16 cellular contexts compared by ENCODE assay signal in genomic region chr15:91319715-91320059, GRCh38.
A peak's percentile ranks its signal among the peaks of the same experiment; 100 is the strongest.
DNase-seq lines count a peak whose midpoint lies in the region; ATAC-seq and TF ChIP-seq lines count a peak whose summit lies in the region.
"Had no signal": no experiment of that assay in that cellular context is flagged by ENCODE, and none has a peak within 500 bp of the region (broad histone marks: within the 10 kb centered on the region; RNA-seq: fewer than 3 reads in every experiment).

No MANE protein-coding gene starts in this region.

- POLR2A ChIA-PET in CD4-positive, alpha-beta memory T cell (lab: Charles Lee; ENCODE audit: partially characterized antibody), result no interaction called here
- POLR2A ChIA-PET in T-cell (lab: Charles Lee), result no interaction called here

- H3K9me3 ChIP-seq in CD4-positive, alpha-beta memory T cell (ENCODE audit: control insufficient read depth in 1 of 2, low read length in 2 of 2), result no peaks in the 10 kb centered on the region
- no peaks in the 10 kb centered on the region for H3K9me3 ChIP-seq in right lobe of liver
- H3K9me3 ChIP-seq: A549 had no signal

- H3K4me1 ChIP-seq in CD4-positive, alpha-beta memory T cell (ENCODE audit: insufficient read depth, low read length), result peaks cover 58% of the 10 kb centered on the region
- peaks cover 0 to 6% (median 0%) of the 10 kb centered on the region in 4 donors for H3K4me1 ChIP-seq in right lobe of liver
- H3K4me1 ChIP-seq: A549 had no signal

- intact Hi-C loops in CD4-positive, alpha-beta memory T cell (cut with micrococcal nuclease), result no loop called here
- intact Hi-C loops in right lobe of liver (cut with DNase I), result no loop called here

- no peak for DNase-seq in activated T-cell treated with anti-CD3 and anti-CD28 coated beads, Interleukin-2, amount 50 U/mL, for 24 hours
- no peak for DNase-seq in activated T-cell treated with anti-CD3 and anti-CD28 coated beads, Interleukin-2, amount 50 U/mL, for 48 hours
- DNase-seq in CD4-positive, alpha-beta memory T cell, result no peak
- DNase-seq in T-cell (no peak), right lobe of liver (no peak), AG08395 (ENCODE audit: low spot score) (no peak)
- DNase-seq: NCI-H1092 treated with DMSO at 0.1 percent for 48 hours, NCI-H1694 treated with DMSO at 0.1 percent for 48 hours, NCI-H446 treated with DMSO at 0.1 percent for 48 hours, NCI-H748 treated with DMSO at 0.1 percent for 48 hours, PC-9 had no signal

- WGBS in right lobe of liver (ENCODE audit: insufficient coverage, low coverage, low lambda C conversion rate, missing lambda C conversion rate), result 42% methylated on average over 1 of the region's 1 CpG

- H3K4me3 Mint-ChIP-seq in activated T-cell treated with anti-CD3 and anti-CD28 coated beads, Interleukin-2, amount 50 U/mL, for 24 hours, result no peak overlapping the region
- peak overlapping the region in 7 of 8 donors; percentile 27 to 80 (median 73) for H3K4me3 Mint-ChIP-seq in CD4-positive, alpha-beta memory T cell
- H3K4me3 Mint-ChIP-seq in T-cell, result peak overlapping the region; percentile 19 to 54 (median 50)
- H3K4me3 Mint-ChIP-seq: CD14-positive monocyte had no signal

- peak overlapping the region; percentile 11 for H3K27ac ChIP-seq in CD4-positive, alpha-beta memory T cell (ENCODE audit: low read depth, low read length)
- H3K27ac ChIP-seq in right lobe of liver, result peak overlapping the region in 1 of 3 donors; percentile 18
- H3K27ac ChIP-seq: A549, HL-60, PC-9 had no signal

- H3K9me3 Mint-ChIP-seq in activated T-cell treated with anti-CD3 and anti-CD28 coated beads, Interleukin-2, amount 50 U/mL, for 24 hours, result peaks cover 3% of the 10 kb centered on the region
- H3K9me3 Mint-ChIP-seq in CD4-positive, alpha-beta memory T cell, result peaks cover 0 to 9% (median under 1%) of the 10 kb centered on the region in 8 donors
- peaks cover 0 to 9% (median 9%) of the 10 kb centered on the region in 3 donors for H3K9me3 Mint-ChIP-seq in T-cell

- peak overlapping the region; percentile 38 for H3K27ac Mint-ChIP-seq in activated T-cell treated with anti-CD3 and anti-CD28 coated beads, Interleukin-2, amount 50 U/mL, for 24 hours
- H3K27ac Mint-ChIP-seq in CD4-positive, alpha-beta memory T cell, result peak overlapping the region; percentile 13 to 93 (median 89)
- peak overlapping the region; percentile 91 to 95 for H3K27ac Mint-ChIP-seq in T-cell
- H3K27ac Mint-ChIP-seq: CD14-positive monocyte had no signal

- CTCF ChIA-PET in CD4-positive, alpha-beta memory T cell (lab: Charles Lee; ENCODE audit: partially characterized antibody), result interaction anchor here (1.1 to 1.6 kb wide), 2 partner anchors 17 to 19 kb away, joined by 3 read pairs; no protein-coding TSS in a partner anchor
- CTCF ChIA-PET in T-cell (lab: Charles Lee), result no interaction called here

- peaks cover 28% of the 10 kb centered on the region for H3K4me1 Mint-ChIP-seq in activated T-cell treated with anti-CD3 and anti-CD28 coated beads, Interleukin-2, amount 50 U/mL, for 24 hours (ENCODE audit: low read depth)
- peaks cover 19 to 62% (median 44%) of the 10 kb centered on the region in 4 donors for H3K4me1 Mint-ChIP-seq in CD4-positive, alpha-beta memory T cell
- peaks cover 43 to 71% (median 47%) of the 10 kb centered on the region in 3 donors for H3K4me1 Mint-ChIP-seq in T-cell
- H3K4me1 Mint-ChIP-seq: CD14-positive monocyte had no signal

- H3K27me3 Mint-ChIP-seq in activated T-cell treated with anti-CD3 and anti-CD28 coated beads, Interleukin-2, amount 50 U/mL, for 24 hours, result no peaks in the 10 kb centered on the region
- H3K27me3 Mint-ChIP-seq in CD4-positive, alpha-beta memory T cell, result no peaks in the 10 kb centered on the region
- H3K27me3 Mint-ChIP-seq in T-cell, result no peaks in the 10 kb centered on the region

- no peaks in the 10 kb centered on the region for H3K27me3 ChIP-seq in CD4-positive, alpha-beta memory T cell (ENCODE audit: insufficient read depth, low read length)
- no peaks in the 10 kb centered on the region for H3K27me3 ChIP-seq in right lobe of liver

- no peaks in the 10 kb centered on the region for H3K36me3 Mint-ChIP-seq in activated T-cell treated with anti-CD3 and anti-CD28 coated beads, Interleukin-2, amount 50 U/mL, for 24 hours (ENCODE audit: low read depth)
- H3K36me3 Mint-ChIP-seq in CD4-positive, alpha-beta memory T cell, result no peaks in the 10 kb centered on the region
- H3K36me3 Mint-ChIP-seq in T-cell, result peaks cover 4% of the 10 kb centered on the region
- H3K36me3 Mint-ChIP-seq: CD14-positive monocyte had no signal

- no peak for TF ChIP-seq CTCF in right lobe of liver (IDR thresholded peaks at IDR 0.05)

- H3K36me3 ChIP-seq in CD4-positive, alpha-beta memory T cell (ENCODE audit: insufficient read depth, low read length), result no peaks in the 10 kb centered on the region
- no peaks in the 10 kb centered on the region for H3K36me3 ChIP-seq in right lobe of liver

- ATAC-seq in T-cell (replicated peaks in 1 of 4) (no peak), right lobe of liver (peak; percentile 31 to 75 (median 55)), GM18909 (IDR thresholded peaks at IDR 0.05; ENCODE audit: poor library complexity, unreplicated experiment) (no peak)
- ATAC-seq: A549, K562 had no signal

- H3K4me3 ChIP-seq in CD4-positive, alpha-beta memory T cell (ENCODE audit: low read length in 2 of 2), result no peak overlapping the region
- H3K4me3 ChIP-seq in right lobe of liver, result no peak overlapping the region
- H3K4me3 ChIP-seq: A549, K562, PC-9 had no signal

- TF ChIP-seq POLR2A in right lobe of liver (IDR thresholded peaks at IDR 0.05), result no peak

Comparison
In these comparisons a context has a peak if more than half of its experiments do, and no peak if none do; other contexts are left out.
1. H3K27ac Mint-ChIP-seq: peak in every context shown above with its lines; median percentile 93 in T-cell; 89 in CD4-positive, alpha-beta memory T cell; 38 in activated T-cell treated with anti-CD3 and anti-CD28 coated beads, Interleukin-2, amount 50 U/mL, for 24 hours.
2. ATAC-seq: peak in right lobe of liver (4 of 4); none in T-cell (0 of 4) and GM18909 (single experiment).